In genomic region chr22:22289666-22290065, GRCh38 we compare ENCODE assay signal across 14 cellular contexts. TPM values are rescaled to one million over a fixed set of nuclear protein-coding genes. Genes with fewer than 3 reads are reported as not detected.
"Had no signal": no experiment of that assay in that cellular context is flagged by ENCODE, and none has a peak within 500 bp of the region (broad histone marks: within the 10 kb centered on the region; RNA-seq: fewer than 3 reads in every experiment).

No MANE protein-coding gene starts in this region.

RNA-seq across cellular contexts. Expression of gene VPREB1, which starts 45.1 kb away (rescaled TPM):
- total RNA-seq: activated B cell treated with CpG ODN at 0.5 μM for 24 hours; activated CD4-positive, alpha-beta memory T cell treated with anti-CD3 and anti-CD28 coated beads for 36 hours; activated CD4-positive, alpha-beta memory T cell treated with anti-CD3 and anti-CD28 coated beads, Interleukin-2, amount 10 ng/mL, durations not matched to agents 7 days and 5 days; activated CD4-positive, alpha-beta T cell treated with anti-CD3 and anti-CD28 coated beads for 36 hours; activated CD4-positive, alpha-beta T cell treated with anti-CD3 and anti-CD28 coated beads, Interleukin-2, amount 10 ng/mL, durations not matched to agents 24 days and 14 days; activated CD4-positive, alpha-beta T cell treated with anti-CD3 and anti-CD28 coated beads, Interleukin-2, amount 10 ng/mL, durations not matched to agents 7 days and 5 days; activated CD8-positive, alpha-beta memory T cell treated with anti-CD3 and anti-CD28 coated beads for 36 hours; activated CD8-positive, alpha-beta memory T cell treated with anti-CD3 and anti-CD28 coated beads, Interleukin-2, amount 10 ng/mL, durations not matched to agents 7 days and 5 days; activated CD8-positive, alpha-beta T cell treated with anti-CD3 and anti-CD28 coated beads for 36 hours; T-cell; T-helper 1 cell treated with Interleukin-12 subunit alpha and Interleukin-12 subunit beta and Interleukin-4 antibody, amounts not matched to agents 30 ng/mL and 1 ng/mL, for 36 hours; T-helper 17 cell; T-helper 2 cell treated with Interferon-gamma antibody and Interleukin-4, amounts not matched to agents 100 ng/mL and 5 ng/mL, for 36 hours; WTC11 had no signal
